16 cellular contexts compared by ENCODE assay signal in genomic region chr6:39910164-39910563, GRCh38.
"Had no signal": no experiment of that assay in that cellular context is flagged by ENCODE, and none has a peak within 500 bp of the region (broad histone marks: within the 10 kb centered on the region; RNA-seq: fewer than 3 reads in every experiment).

No MANE protein-coding gene starts in this region.

- H3K9me3 ChIP-seq: esophagus muscularis mucosa, gastroesophageal sphincter, heart left ventricle, left lung, lower lobe of right lung had no signal

- H3K79me2 ChIP-seq: hepatocyte had no signal

- H3K27me3 ChIP-seq: dorsolateral prefrontal cortex, esophagus muscularis mucosa, foreskin keratinocyte, gastroesophageal sphincter, heart left ventricle, hepatocyte, left lung had no signal

- H3K27ac ChIP-seq: coronary artery, esophagus muscularis mucosa, foreskin keratinocyte, gastroesophageal sphincter, heart left ventricle, hepatocyte, left lung, lower lobe of right lung had no signal

- H2AFZ ChIP-seq: hepatocyte had no signal

- DNase-seq: dermis blood vessel endothelial cell; effector CD4-positive, alpha-beta T cell; effector memory CD4-positive, alpha-beta T cell; foreskin keratinocyte; heart left ventricle; left cardiac atrium; left lung; left ventricle myocardium superior; lower lobe of right lung; mesenchymal stem cell; midbrain had no signal

- H3K4me3 ChIP-seq: coronary artery, dorsolateral prefrontal cortex, esophagus muscularis mucosa, gastroesophageal sphincter, heart left ventricle, hepatocyte, left lung, lower lobe of right lung had no signal

- H3K4me1 ChIP-seq: foreskin keratinocyte, heart left ventricle, left lung, lower lobe of right lung had no signal

- H3K4me2 ChIP-seq: hepatocyte had no signal
